7 cellular contexts compared by ENCODE assay signal in genomic region chr3:30625541-30626438, GRCh38. TPM values are rescaled to one million over a fixed set of nuclear protein-coding genes. Genes with fewer than 3 reads are reported as not detected.
DNase-seq lines count a peak whose midpoint lies in the region; ATAC-seq, FAIRE-seq and TF ChIP-seq lines count a peak whose summit lies in the region.

No MANE protein-coding gene starts in this region.

- H3K27ac ChIP-seq in astrocyte (ENCODE audit: low read depth, low read length) = peak overlapping the region; percentile 85
- no peak overlapping the region for H3K27ac ChIP-seq in MM.1S (ENCODE audit: low read length)
- H3K27ac ChIP-seq in Karpas-422 (ENCODE audit: low read length) = no peak overlapping the region

- peaks cover 90% of the 10 kb centered on the region for H3K79me2 ChIP-seq in astrocyte (ENCODE audit: insufficient read depth, low read length)
- H3K79me2 ChIP-seq in MM.1S (ENCODE audit: low read length) = peaks cover 71% of the 10 kb centered on the region
- no peaks in the 10 kb centered on the region for H3K79me2 ChIP-seq in Karpas-422 (ENCODE audit: low read length)

- H3K9me3 Mint-ChIP-seq in astrocyte (ENCODE audit: unreplicated experiment) = no peaks in the 10 kb centered on the region
- H3K9me3 Mint-ChIP-seq in stimulated activated naive CD8-positive, alpha-beta T cell treated with anti-CD3 and anti-CD28 coated beads, Interleukin-15, amount 100 ng/mL, for 72 hours = peaks cover 0 to 3% of the 10 kb centered on the region in 2 donors

- H3K4me3 ChIP-seq in astrocyte (ENCODE audit: insufficient read depth, low read depth, low read length) (no peak overlapping the region), MM.1S (ENCODE audit: low read length) (no peak overlapping the region), Karpas-422 (ENCODE audit: low read length) (no peak overlapping the region)

- H3K9me2 ChIP-seq in MM.1S (replicated peaks; ENCODE audit: insufficient read depth, low read length) (no peaks in the 10 kb centered on the region), Karpas-422 (replicated peaks; ENCODE audit: insufficient read depth, low read length) (no peaks in the 10 kb centered on the region)

- TF ChIP-seq CTCF in astrocyte (IDR thresholded peaks at IDR 0.05; ENCODE audit: insufficient read depth, low read depth, low read length) (no peak), MM.1S (IDR thresholded peaks at IDR 0.05; ENCODE audit: low read length) (no peak)

- peaks cover 18% of the 10 kb centered on the region for H4K20me1 ChIP-seq in astrocyte (ENCODE audit: insufficient read depth, low read length)
- no peaks in the 10 kb centered on the region for H4K20me1 ChIP-seq in MM.1S (ENCODE audit: insufficient read depth, low read length)
- H4K20me1 ChIP-seq in Karpas-422 (ENCODE audit: insufficient read depth, low read depth, low read length) = no peaks in the 10 kb centered on the region

- H3K9ac ChIP-seq in astrocyte (ENCODE audit: low read length) = peak overlapping the region; percentile 64
- no peak overlapping the region for H3K9ac ChIP-seq in MM.1S (ENCODE audit: low read length)
- H3K9ac ChIP-seq in Karpas-422 (ENCODE audit: low read length) = no peak overlapping the region

- peaks cover 40% of the 10 kb centered on the region for H3K4me1 ChIP-seq in astrocyte (ENCODE audit: insufficient read depth, low read length)
- H3K4me1 ChIP-seq in MM.1S (ENCODE audit: low read length) = peaks cover 39% of the 10 kb centered on the region
- no peaks in the 10 kb centered on the region for H3K4me1 ChIP-seq in Karpas-422 (ENCODE audit: low read length)

- H3K9me3 ChIP-seq in astrocyte (ENCODE audit: insufficient read depth, low read depth, low read length) = no peaks in the 10 kb centered on the region
- no peaks in the 10 kb centered on the region for H3K9me3 ChIP-seq in MM.1S (replicated peaks; ENCODE audit: insufficient read depth, low read length)
- H3K9me3 ChIP-seq in Karpas-422 (ENCODE audit: low read length) = no peaks in the 10 kb centered on the region

- no peak for ATAC-seq in stimulated activated naive CD8-positive, alpha-beta T cell treated with anti-CD3 and anti-CD28 coated beads, Interleukin-15, amount 100 ng/mL, for 72 hours

- no peak overlapping the region for H3K4me3 Mint-ChIP-seq in astrocyte (ENCODE audit: unreplicated experiment)
- peak overlapping the region; percentile 60 to 64 for H3K4me3 Mint-ChIP-seq in stimulated activated naive CD8-positive, alpha-beta T cell treated with anti-CD3 and anti-CD28 coated beads, Interleukin-15, amount 100 ng/mL, for 72 hours

- no peaks in the 10 kb centered on the region for H3K27me3 Mint-ChIP-seq in astrocyte (ENCODE audit: low read depth, unreplicated experiment)
- no peaks in the 10 kb centered on the region for H3K27me3 Mint-ChIP-seq in stimulated activated naive CD8-positive, alpha-beta T cell treated with anti-CD3 and anti-CD28 coated beads, Interleukin-15, amount 100 ng/mL, for 72 hours

- peaks cover 37% of the 10 kb centered on the region for H3K4me1 Mint-ChIP-seq in astrocyte (ENCODE audit: low read depth, unreplicated experiment)
- H3K4me1 Mint-ChIP-seq in stimulated activated naive CD8-positive, alpha-beta T cell treated with anti-CD3 and anti-CD28 coated beads, Interleukin-15, amount 100 ng/mL, for 72 hours = peaks cover 97% of the 10 kb centered on the region

- peaks cover 3% of the 10 kb centered on the region for H3K36me3 Mint-ChIP-seq in astrocyte (ENCODE audit: low read depth, unreplicated experiment)

- H3K27ac Mint-ChIP-seq in astrocyte (ENCODE audit: unreplicated experiment) = peak overlapping the region; percentile 48
- peak overlapping the region; percentile 91 to 96 for H3K27ac Mint-ChIP-seq in stimulated activated naive CD8-positive, alpha-beta T cell treated with anti-CD3 and anti-CD28 coated beads, Interleukin-15, amount 100 ng/mL, for 72 hours

- H3K36me3 ChIP-seq in astrocyte (ENCODE audit: insufficient read depth, low read length) (peaks cover 15% of the 10 kb centered on the region), MM.1S (replicated peaks; ENCODE audit: insufficient read depth, low read length) (no peaks in the 10 kb centered on the region), Karpas-422 (ENCODE audit: insufficient read depth, low read length) (no peaks in the 10 kb centered on the region)

- H3K4me2 ChIP-seq in astrocyte (ENCODE audit: low read length) (peak overlapping the region; percentile 56), MM.1S (ENCODE audit: low read depth, low read length) (no peak overlapping the region), Karpas-422 (ENCODE audit: low read depth, low read length, poor library complexity, severe bottlenecking) (no peak overlapping the region)

- H3K27me3 ChIP-seq in astrocyte (ENCODE audit: insufficient read depth, low read length) = no peaks in the 10 kb centered on the region
- no peaks in the 10 kb centered on the region for H3K27me3 ChIP-seq in MM.1S (replicated peaks; ENCODE audit: insufficient read depth, low read length)
- no peaks in the 10 kb centered on the region for H3K27me3 ChIP-seq in Karpas-422 (ENCODE audit: low read length)

- peak; percentile 30 for DNase-seq in HuH-7.5 (ENCODE audit: low spot score)
- DNase-seq in astrocyte (ENCODE audit: low read depth) = peak; percentile 90
- peak; percentile 89 for DNase-seq in iris pigment epithelial cell (ENCODE audit: low read depth)
- no peak for DNase-seq in stimulated activated naive CD8-positive, alpha-beta T cell treated with anti-CD3 and anti-CD28 coated beads, Interleukin-15, amount 100 ng/mL, for 72 hours
- DNase-seq in stimulated activated CD4-positive, alpha-beta T cell treated with anti-CD3 and anti-CD28 coated beads, Interleukin-12 subunit alpha, Interleukin-12 subunit beta, amount 100 ng/mL, for 4 hours = no peak
- no peak for DNase-seq in MM.1S
- DNase-seq in Karpas-422 = no peak

- peak; percentile 83 for FAIRE-seq in astrocyte (lab: Jason Lieb, UNC)

- H2AFZ ChIP-seq in astrocyte (ENCODE audit: low read depth, low read length) (no peak overlapping the region), MM.1S (ENCODE audit: low read length) (no peak overlapping the region), Karpas-422 (ENCODE audit: low read length) (no peak overlapping the region)

- 0 out of 2 replicates have a peak, but pooled peaks cover 2% of the 10 kb centered on the region for H3F3A ChIP-seq in MM.1S (ENCODE audit: insufficient read depth, low read length)

RNA-seq across cellular contexts. Expression of gene TGFBR2, which starts 19.4 kb away (rescaled TPM):
- 39.9 and 44.1 TPM in 2 replicates for total RNA-seq in astrocyte
- total RNA-seq in Karpas-422 (2014; rRNA removed; shearing (Covaris generic); ENCODE audit: low replicate concordance) = not detected in 2 replicates

Comparison
In these comparisons a context has a peak if more than half of its experiments do, and no peak if none do; other contexts are left out.
1. DNase-seq: peak in HuH-7.5 (single experiment), astrocyte (single experiment) and iris pigment epithelial cell (single experiment); none in stimulated activated naive CD8-positive, alpha-beta T cell treated with anti-CD3 and anti-CD28 coated beads, Interleukin-15, amount 100 ng/mL, for 72 hours (0 of 2), stimulated activated CD4-positive, alpha-beta T cell treated with anti-CD3 and anti-CD28 coated beads, Interleukin-12 subunit alpha, Interleukin-12 subunit beta, amount 100 ng/mL, for 4 hours (single experiment), MM.1S (single experiment) and Karpas-422 (single experiment).
2. RNA of gene TGFBR2, which starts 19.4 kb away (total RNA-seq): 39.9 to 44.1 TPM in astrocyte; not detected in Karpas-422; every median in the first group is over 10 times any median in the second.